12 cellular contexts compared by ENCODE assay signal in the genomic region with DNA sequence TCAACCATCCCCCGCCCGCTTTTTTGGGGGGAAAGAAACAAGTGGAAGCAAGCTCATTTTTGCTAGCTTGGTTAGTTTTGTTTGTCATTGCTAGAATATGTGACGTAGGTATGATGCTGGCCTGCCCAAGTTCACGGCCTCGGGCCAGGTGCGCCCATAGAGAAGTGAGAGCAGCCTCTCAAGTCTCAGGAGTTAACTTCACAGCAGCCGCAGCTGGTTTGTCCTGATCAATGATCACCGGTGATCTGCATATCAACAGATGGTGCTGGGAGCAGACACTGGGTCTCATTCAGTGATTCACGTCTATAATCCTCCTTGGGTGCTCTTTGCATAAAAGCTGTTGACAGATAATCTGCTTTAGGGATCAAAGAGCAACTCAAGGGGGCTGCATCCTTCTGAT. TPM values are rescaled to one million over a fixed set of nuclear protein-coding genes. Genes with fewer than 3 reads are reported as not detected.
DNase-seq lines count a peak whose midpoint lies in the region; ATAC-seq, FAIRE-seq and TF ChIP-seq lines count a peak whose summit lies in the region.
"Had no signal": no experiment of that assay in that cellular context is flagged by ENCODE, and none has a peak within 500 bp of the region (broad histone marks: within the 10 kb centered on the region; RNA-seq: fewer than 3 reads in every experiment).

No MANE protein-coding gene starts in this region.

- H2BK120ac ChIP-seq in trophoblast cell (ENCODE audit: insufficient read depth, low read length, poor library complexity): peak overlapping the region; percentile 3

- peak overlapping the region; percentile 9 for H2BK5ac ChIP-seq in trophoblast cell (ENCODE audit: low read depth, low read length, poor library complexity)

- peaks cover 26% of the 10 kb centered on the region for H3K79me1 ChIP-seq in trophoblast cell (ENCODE audit: low read length)

- H3K4me3 ChIP-seq in trophoblast cell (ENCODE audit: low read depth, low read length): no peak overlapping the region
- no peak overlapping the region for H3K4me3 ChIP-seq in pancreas
- H3K4me3 ChIP-seq: adrenal gland had no signal

- H4K91ac ChIP-seq in trophoblast cell (ENCODE audit: low read depth, low read length): peak overlapping the region; percentile 16

- no peak overlapping the region for H3K9ac ChIP-seq in trophoblast cell (ENCODE audit: low read length)

- H2AK5ac ChIP-seq in trophoblast cell (ENCODE audit: low read length): no peak overlapping the region

- no peak overlapping the region for H3K23ac ChIP-seq in trophoblast cell (ENCODE audit: low read length)

- TF ChIP-seq CTCF in pancreas (IDR thresholded peaks at IDR 0.05): no peak

- no peak overlapping the region for H4K8ac ChIP-seq in trophoblast cell (ENCODE audit: low read depth, low read length)

- H2AFZ ChIP-seq in trophoblast cell (ENCODE audit: insufficient read depth, low read length, poor library complexity): no peak overlapping the region

- no peak overlapping the region for H4K12ac ChIP-seq in trophoblast cell (ENCODE audit: low read depth, low read length)

- H3K4ac ChIP-seq in trophoblast cell (ENCODE audit: low read depth, low read length): no peak overlapping the region

- H2BK12ac ChIP-seq in trophoblast cell (ENCODE audit: low read length): peak overlapping the region; percentile 3

- no peak overlapping the region for H3K18ac ChIP-seq in trophoblast cell (ENCODE audit: low read length)

- DNase-seq in trophoblast cell (peak in 1 of 2 donors; percentile 59), OCI-M2 (lab: John Stamatoyannopoulos, UW; ENCODE audit: unreplicated experiment) (no peak), DMS 273 (lab: John Stamatoyannopoulos, UW; ENCODE audit: unreplicated experiment) (no peak), pancreas (no peak)
- DNase-seq: activated CD8-positive, alpha-beta T cell treated with anti-CD3 and anti-CD28 coated beads, Interleukin-2, amount 10 ng/mL, durations not matched to agents 7 days and 5 days; adrenal gland; effector CD8-positive, alpha-beta T cell; glutamatergic neuron had no signal

- peaks cover 5% of the 10 kb centered on the region for H3K79me2 ChIP-seq in trophoblast cell (ENCODE audit: control insufficient read depth, insufficient read depth, low read length, poor library complexity)

- H3K4me1 ChIP-seq in trophoblast cell (ENCODE audit: control insufficient read depth in 1 of 2, insufficient read depth in 2 of 2, low read length in 2 of 2): peaks cover 32 to 42% of the 10 kb centered on the region in 2 experiments
- no peaks in the 10 kb centered on the region for H3K4me1 ChIP-seq in pancreas

- intact Hi-C loops in pancreas (cut with DNase I): loop anchor here in 2 of 3 donors (5.0 to 10.0 kb wide), 2 partner anchors 693 to 695 kb away; no protein-coding TSS in a partner anchor

- no peak overlapping the region for H3K4me2 ChIP-seq in trophoblast cell (ENCODE audit: low read length)

- ATAC-seq in GM19324 (IDR thresholded peaks at IDR 0.05; ENCODE audit: low FRiP score, unreplicated experiment): peak; percentile 69
- ATAC-seq in HG02623 (IDR thresholded peaks at IDR 0.05; ENCODE audit: unreplicated experiment): peak; percentile 72
- peak; percentile 40 for ATAC-seq in HG03571 (IDR thresholded peaks at IDR 0.05; ENCODE audit: unreplicated experiment)
- ATAC-seq in pancreas: no peak

- no peak overlapping the region for H3K14ac ChIP-seq in trophoblast cell (ENCODE audit: low read length)

- WGBS in trophoblast cell (ENCODE audit: extremely low coverage, insufficient coverage, insufficient read length): no CpG with 5 or more reads among the region's 9 CpGs
- WGBS in pancreas, 2 donors: 72 to 81% methylated on average over 9 of the region's 9 CpGs

- H3K27me3 ChIP-seq in trophoblast cell (ENCODE audit: insufficient read depth, low read length): no peaks in the 10 kb centered on the region
- H3K27me3 ChIP-seq in pancreas: no peaks in the 10 kb centered on the region

- FAIRE-seq in pancreas (lab: Jason Lieb, UNC): no peak

- no peaks in the 10 kb centered on the region for H3K36me3 ChIP-seq in trophoblast cell (ENCODE audit: control insufficient read depth in 1 of 2, insufficient read depth in 2 of 2, low read length in 2 of 2)
- H3K36me3 ChIP-seq in pancreas: no peaks in the 10 kb centered on the region
- H3K36me3 ChIP-seq: adrenal gland had no signal

- H3K9me3 ChIP-seq in trophoblast cell (ENCODE audit: insufficient read depth, low read depth, low read length): no peaks in the 10 kb centered on the region
- H3K9me3 ChIP-seq in pancreas: no peaks in the 10 kb centered on the region
- H3K9me3 ChIP-seq: adrenal gland had no signal

- no peak overlapping the region for H3K27ac ChIP-seq in trophoblast cell (ENCODE audit: low read depth, low read length)
- no peak overlapping the region for H3K27ac ChIP-seq in pancreas
- H3K27ac ChIP-seq: adrenal gland had no signal

RNA-seq across cellular contexts. Expression of gene ENPP6, which starts 50.1 kb away (rescaled TPM):
- 0.15 and 0.28 TPM in 2 replicates for polyA plus RNA-seq in trophoblast cell (2013)
- total RNA-seq in pancreas: 1 to 10 TPM in 1 of 6 donors, under 1 TPM in 2, not detected in 3; 0.12 to 1.5 (median 0.24) TPM
- under 1 TPM; 0.05 to 0.34 TPM for polyA plus RNA-seq in pancreas
- total RNA-seq: M059J had no signal

Comparison
In these comparisons a context has a peak if more than half of its experiments do, and no peak if none do; other contexts are left out.
1. ATAC-seq: peak in GM19324 (single experiment), HG02623 (single experiment) and HG03571 (single experiment); none in pancreas (0 of 4).